ENCODE assay signal across 10 cellular contexts in the genomic region with DNA sequence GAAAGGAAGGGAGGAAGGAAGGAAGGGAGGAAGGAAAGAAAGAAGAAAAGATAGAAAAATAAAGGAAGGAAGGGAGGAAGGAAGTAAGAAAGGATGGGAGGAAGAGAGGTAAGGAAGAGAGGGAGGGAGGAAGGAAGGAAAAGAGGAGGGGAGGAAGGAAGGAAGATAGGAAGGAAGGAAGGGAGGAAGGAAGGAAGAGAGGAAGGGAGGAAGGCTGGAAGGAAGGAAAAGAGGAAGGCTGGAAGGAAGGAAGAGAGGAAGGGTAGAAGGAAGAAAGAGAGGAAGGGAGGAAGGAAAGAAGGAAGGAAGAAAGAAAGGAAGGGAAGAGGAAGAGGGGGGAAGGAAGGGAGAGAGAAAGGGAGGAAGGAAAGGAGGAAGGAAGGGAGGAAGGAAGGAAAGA. TPM values are rescaled to one million over a fixed set of nuclear protein-coding genes. Genes with fewer than 3 reads are reported as not detected.
"Had no signal": no experiment of that assay in that cellular context is flagged by ENCODE, and none has a peak within 500 bp of the region (broad histone marks: within the 10 kb centered on the region; RNA-seq: fewer than 3 reads in every experiment).

No MANE protein-coding gene starts in this region.

- H3K27ac Mint-ChIP-seq: IgD-negative memory B cell had no signal

- H3K27ac ChIP-seq: HL-60, KMS-11 had no signal

- ATAC-seq: HepG2 had no signal

- H3K4me3 Mint-ChIP-seq: IgD-negative memory B cell had no signal

- FAIRE-seq: HepG2, HTR-8/SVneo had no signal

- H3K4me2 ChIP-seq: KMS-11 had no signal

- DNase-seq: IMR-90, KBM-7, KG1 had no signal

- H3K9ac ChIP-seq: KMS-11 had no signal

- H3K4me1 Mint-ChIP-seq: IgD-negative memory B cell had no signal

RNA-seq across cellular contexts. Expression of a gene that starts 12.8 kb away (rescaled TPM):
- total RNA-seq: HepG2, HT-29, HT1080, IMR-90 had no signal
- polyA plus RNA-seq: HepG2, IgD-negative memory B cell, IMR-90 had no signal
